In genomic region chr16:29318575-29318974, GRCh38 we compare ENCODE assay signal across 8 cellular contexts.
A peak's percentile ranks its signal among the peaks of the same experiment; 100 is the strongest.
DNase-seq lines count a peak whose midpoint lies in the region; TF ChIP-seq lines count a peak whose summit lies in the region.
"Not testable (repeated sequence)": the region's sequence is repeated elsewhere in the genome, so short reads cannot be mapped to it uniquely, and the experiment has no call there.

No MANE protein-coding gene starts in this region.

- H3K36me3 Mint-ChIP-seq in neural progenitor cell: not testable (repeated sequence)

- not testable (repeated sequence) for H3K9me3 ChIP-seq in right atrium auricular region; neural progenitor cell (ENCODE audit: low read depth); stomach

- H3F3A ChIP-seq in neural progenitor cell (ENCODE audit: low read depth): not testable (repeated sequence)

- not testable (repeated sequence) for H2AFZ ChIP-seq in neural progenitor cell (replicated peaks)

- H3K36me3 ChIP-seq in right atrium auricular region, neural progenitor cell: not testable (repeated sequence)
- peaks cover 0 to 11% (median 5%) of the 10 kb centered on the region in 4 donors for H3K36me3 ChIP-seq in stomach

- H3K27ac Mint-ChIP-seq in neural progenitor cell: peak overlapping the region; percentile 79

- intact Hi-C loops in stomach (cut with DNase I; ENCODE audit: low total_unique reads): not testable (repeated sequence)

- peaks cover 0 to 14% of the 10 kb centered on the region in 2 donors for H3K4me1 ChIP-seq in right atrium auricular region
- peaks cover 37% of the 10 kb centered on the region for H3K4me1 ChIP-seq in neural progenitor cell
- peaks cover 0 to 15% (median 6%) of the 10 kb centered on the region in 4 donors for H3K4me1 ChIP-seq in stomach

- not testable (repeated sequence) for H4K20me1 ChIP-seq in neural progenitor cell (ENCODE audit: low read depth)

- not testable (repeated sequence) for H3K79me2 ChIP-seq in neural progenitor cell (ENCODE audit: low read depth)

- TF ChIP-seq CTCF in AG10803 (conservative IDR thresholded peaks at IDR 0.05; ENCODE audit: low read length): 0 out of 2 replicates have a peak, but pooled peaks have one; percentile 24
- not testable (repeated sequence) for TF ChIP-seq CTCF in HL-60 (IDR thresholded peaks at IDR 0.05; ENCODE audit: insufficient read depth, low read length); right atrium auricular region (IDR thresholded peaks at IDR 0.05); neural progenitor cell (IDR thresholded peaks at IDR 0.05); stomach (IDR thresholded peaks at IDR 0.05)

- WGBS in stomach, 5 donors: 55 to 72% (median 65%) methylated on average over 9 of the region's 9 CpGs

- not testable (repeated sequence) for H3K9me3 Mint-ChIP-seq in neural progenitor cell

- H3K9ac ChIP-seq in neural progenitor cell: not testable (repeated sequence)

- peaks cover 22% of the 10 kb centered on the region for H3K27me3 Mint-ChIP-seq in neural progenitor cell (ENCODE audit: insufficient read depth, low read depth)

- TF ChIP-seq POLR2A in stomach (IDR thresholded peaks at IDR 0.05): not testable (repeated sequence)

- H3K4me3 ChIP-seq in AG10803 (ENCODE audit: low read length); HL-60 (replicated peaks; ENCODE audit: insufficient read depth, low read length); right atrium auricular region; neural progenitor cell; stomach: not testable (repeated sequence)

- not testable (repeated sequence) for H3K27me3 ChIP-seq in HL-60 (ENCODE audit: insufficient read depth, poor library complexity, severe bottlenecking); right atrium auricular region; neural progenitor cell; stomach

- H3K4me2 ChIP-seq in neural progenitor cell: peak overlapping the region; percentile 55

- peaks cover 79% of the 10 kb centered on the region for H3K4me1 Mint-ChIP-seq in neural progenitor cell

- DNase-seq in AG10803 (ENCODE audit: low read depth) (peak; percentile 65), HL-60 (ENCODE audit: low read depth in 1 of 2, low spot score in 1 of 2) (peak; percentile 63 to 93), RPMI7951 (ENCODE audit: low read depth) (peak; percentile 89), dermis blood vessel endothelial cell (peak; percentile 55), right atrium auricular region (ENCODE audit: low spot score) (peak; percentile 86), neural progenitor cell (ENCODE audit: low spot score) (peak; percentile 58)
- peak; percentile 29 to 39 for DNase-seq in activated T-cell treated with anti-CD3 and anti-CD28 coated beads, Interleukin-2, amount 50 U/mL, for 48 hours
- not testable (repeated sequence) for DNase-seq in stomach

- H3K27ac ChIP-seq in HL-60 (replicated peaks) (peak overlapping the region; percentile 79), neural progenitor cell (peak overlapping the region; percentile 26), stomach (peak overlapping the region in 4 of 5 donors; percentile 17 to 46 (median 30))
- H3K27ac ChIP-seq in right atrium auricular region: not testable (repeated sequence)

- TF ChIP-seq EP300 in stomach (IDR thresholded peaks at IDR 0.05): not testable (repeated sequence)

- H3K4me3 Mint-ChIP-seq in neural progenitor cell: peak overlapping the region; percentile 61
